ENCODE assay signal across 32 cellular contexts in genomic region chr1:11538886-11539285, GRCh38. TPM values are rescaled to one million over a fixed set of nuclear protein-coding genes. Genes with fewer than 3 reads are reported as not detected.
"Had no signal": no experiment of that assay in that cellular context is flagged by ENCODE, and none has a peak within 500 bp of the region (broad histone marks: within the 10 kb centered on the region; RNA-seq: fewer than 3 reads in every experiment).

No MANE protein-coding gene starts in this region.

- DNase-seq: naive thymus-derived CD8-positive, alpha-beta T cell; nephron progenitor cell; nucleus accumbens; ovary; psoas muscle; right cardiac atrium; right lobe of liver; sigmoid colon; small intestine; stimulated activated CD4-positive, alpha-beta T cell treated with anti-CD3 and anti-CD28 coated beads, Interleukin-12 subunit alpha, Interleukin-12 subunit beta, amount 100 ng/mL, for 4 hours; stimulated activated CD4-positive, alpha-beta T cell treated with anti-CD3 and anti-CD28 coated beads, Interleukin-1b, Interleukin-23, amount 100 ng/mL, for 48 hours; stimulated activated CD4-positive, alpha-beta T cell treated with anti-CD3 and anti-CD28 coated beads, Interleukin-4, amount 100 ng/mL, for 1 hour; stimulated activated CD4-positive, alpha-beta T cell treated with anti-CD3 and anti-CD28 coated beads, Interleukin-4, amount 100 ng/mL, for 4 hours; stimulated activated CD8-positive, alpha-beta memory T cell treated with anti-CD3 and anti-CD28 coated beads, Interleukin-4, amount 100 ng/mL, for 48 hours; stimulated activated naive CD4-positive, alpha-beta T cell; stimulated activated naive CD8-positive, alpha-beta T cell treated with anti-CD3 and anti-CD28 coated beads, Interleukin-15, amount 100 ng/mL, for 72 hours; stimulated activated naive CD8-positive, alpha-beta T cell treated with anti-CD3 and anti-CD28 coated beads, Interleukin-15, Interleukin-2, amounts not matched to agents 100 U/mL and 50 U/mL, for 24 hours; substantia nigra; testis; tibial artery; transverse colon; upper lobe of right lung; uterus had no signal

- H3K27ac ChIP-seq: neutrophil, ovary, parathyroid adenoma, psoas muscle, right lobe of liver, sigmoid colon, suprapubic skin, testis, tibial artery, transverse colon, upper lobe of right lung, uterus had no signal

- H3K36me3 ChIP-seq: neutrophil, ovary, right lobe of liver, sigmoid colon, suprapubic skin, tibial artery, transverse colon, upper lobe of right lung, uterus had no signal

- H3K4me3 ChIP-seq: ovary, psoas muscle, right lobe of liver, sigmoid colon, suprapubic skin, testis, tibial artery, transverse colon, upper lobe of right lung, uterus had no signal

- H3K27me3 Mint-ChIP-seq: stimulated activated naive CD8-positive, alpha-beta T cell treated with anti-CD3 and anti-CD28 coated beads, Interleukin-15, amount 100 ng/mL, for 72 hours had no signal

- H2AFZ ChIP-seq: parathyroid adenoma had no signal

- H3K4me3 Mint-ChIP-seq: naive thymus-derived CD8-positive, alpha-beta T cell; natural killer cell treated with Interleukin-12 subunit alpha and Interleukin-12 subunit beta and Interleukin-15 and Interleukin-18, amount 100 ng/mL, for 72 hours; nephron progenitor cell; neural crest cell; stimulated activated memory B cell treated with anti-CD40 and anti-IgM and Interleukin-4, amounts not matched to agents 10 μg/mL and 1 μg/mL and 100 μg/mL, for 72 hours; stimulated activated naive CD8-positive, alpha-beta T cell treated with anti-CD3 and anti-CD28 coated beads, Interleukin-15, amount 100 ng/mL, for 72 hours; type B pancreatic cell had no signal

- H3K36me3 Mint-ChIP-seq: naive thymus-derived CD8-positive, alpha-beta T cell; natural killer cell treated with Interleukin-12 subunit alpha and Interleukin-12 subunit beta and Interleukin-15 and Interleukin-18, amount 100 ng/mL, for 72 hours; stimulated activated memory B cell treated with anti-CD40 and anti-IgM and Interleukin-4, amounts not matched to agents 10 μg/mL and 1 μg/mL and 100 μg/mL, for 72 hours; type B pancreatic cell had no signal

- H3K27me3 ChIP-seq: neutrophil, ovary, right lobe of liver, testis, transverse colon, upper lobe of right lung, uterus had no signal

- H3K9ac ChIP-seq: parathyroid adenoma had no signal

- H3K4me1 Mint-ChIP-seq: naive thymus-derived CD8-positive, alpha-beta T cell; nephron progenitor cell; neural crest cell; stimulated activated memory B cell treated with anti-CD40 and anti-IgM and Interleukin-4, amounts not matched to agents 10 μg/mL and 1 μg/mL and 100 μg/mL, for 72 hours; stimulated activated naive CD8-positive, alpha-beta T cell treated with anti-CD3 and anti-CD28 coated beads, Interleukin-15, amount 100 ng/mL, for 72 hours had no signal

- H3K27ac Mint-ChIP-seq: natural killer cell treated with Interleukin-12 subunit alpha and Interleukin-12 subunit beta and Interleukin-15 and Interleukin-18, amount 100 ng/mL, for 72 hours; nephron progenitor cell; progenitor cell of endocrine pancreas; stimulated activated memory B cell treated with anti-CD40 and anti-IgM and Interleukin-4, amounts not matched to agents 10 μg/mL and 1 μg/mL and 100 μg/mL, for 72 hours; type B pancreatic cell had no signal

- H3K79me2 ChIP-seq: parathyroid adenoma had no signal

- H3K4me1 ChIP-seq: parathyroid adenoma, psoas muscle, right lobe of liver, sigmoid colon, suprapubic skin, testis, tibial artery, transverse colon, upper lobe of right lung, uterus had no signal

- H3K9me3 Mint-ChIP-seq: naive thymus-derived CD8-positive, alpha-beta T cell; natural killer cell treated with Interleukin-12 subunit alpha and Interleukin-12 subunit beta and Interleukin-15 and Interleukin-18, amount 100 ng/mL, for 72 hours; nephron progenitor cell; neural crest cell; stimulated activated memory B cell treated with anti-CD40 and anti-IgM and Interleukin-4, amounts not matched to agents 10 μg/mL and 1 μg/mL and 100 μg/mL, for 72 hours; stimulated activated naive CD8-positive, alpha-beta T cell treated with anti-CD3 and anti-CD28 coated beads, Interleukin-15, amount 100 ng/mL, for 72 hours; type B pancreatic cell had no signal

- H3K9me3 ChIP-seq: neutrophil, ovary, psoas muscle, right lobe of liver, sigmoid colon, suprapubic skin, testis, tibial artery, transverse colon, upper lobe of right lung, uterus had no signal

RNA-seq across cellular contexts. Expression of gene DISP3, which starts 59.9 kb away (rescaled TPM):
- total RNA-seq: skeletal muscle tissue, suprapubic skin, upper lobe of right lung had no signal
